Comparison of ENCODE assay signal across 25 cellular contexts in genomic region chr4:23085249-23085568, GRCh38.
"Had no signal": no experiment of that assay in that cellular context is flagged by ENCODE, and none has a peak within 500 bp of the region (broad histone marks: within the 10 kb centered on the region; RNA-seq: fewer than 3 reads in every experiment).

No MANE protein-coding gene starts in this region.

- H3K36me3 Mint-ChIP-seq: natural killer cell, neural progenitor cell had no signal

- FAIRE-seq: pancreas, small intestine had no signal

- H3K27me3 Mint-ChIP-seq: naive thymus-derived CD8-positive, alpha-beta T cell; natural killer cell treated with Interleukin-12 subunit alpha and Interleukin-12 subunit beta and Interleukin-15 and Interleukin-18, amount 100 ng/mL, for 72 hours; progenitor cell of endocrine pancreas had no signal

- H3K4me1 Mint-ChIP-seq: naive thymus-derived CD8-positive, alpha-beta T cell; natural killer cell; nephron; nephron progenitor cell; neural crest cell had no signal

- H3K4me3 Mint-ChIP-seq: naive thymus-derived CD8-positive, alpha-beta T cell; natural killer cell; natural killer cell treated with Interleukin-12 subunit alpha and Interleukin-12 subunit beta and Interleukin-15 and Interleukin-18, amount 100 ng/mL, for 72 hours; nephron; nephron progenitor cell; neural crest cell; neural progenitor cell had no signal

- H3K27ac Mint-ChIP-seq: naive thymus-derived CD8-positive, alpha-beta T cell; natural killer cell; natural killer cell treated with Interleukin-12 subunit alpha and Interleukin-12 subunit beta and Interleukin-15 and Interleukin-18, amount 100 ng/mL, for 72 hours; nephron progenitor cell; neural progenitor cell; progenitor cell of endocrine pancreas had no signal

- ATAC-seq: naive thymus-derived CD8-positive, alpha-beta T cell; natural killer cell; natural killer cell treated with Interleukin-12 subunit alpha and Interleukin-12 subunit beta and Interleukin-15 and Interleukin-18, amount 100 ng/mL, for 72 hours; pancreas; psoas muscle; right cardiac atrium; right lobe of liver; sciatic nerve had no signal

- DNase-seq: naive thymus-derived CD8-positive, alpha-beta T cell; natural killer cell; nephron progenitor cell; nucleus accumbens; occipital lobe; ovary; pancreas; posterior cingulate gyrus; psoas muscle; retina; right cardiac atrium; right lobe of liver; sigmoid colon; small intestine; spleen; stimulated activated CD4-positive, alpha-beta T cell treated with anti-CD3 and anti-CD28 coated beads, Interleukin-12 subunit alpha, Interleukin-12 subunit beta, amount 100 ng/mL, for 4 hours; stimulated activated CD4-positive, alpha-beta T cell treated with anti-CD3 and anti-CD28 coated beads, Interleukin-15, amount 100 ng/mL, for 24 hours; stimulated activated CD4-positive, alpha-beta T cell treated with anti-CD3 and anti-CD28 coated beads, Interleukin-1b, Interleukin-23, amount 100 ng/mL, for 48 hours; stimulated activated CD4-positive, alpha-beta T cell treated with anti-CD3 and anti-CD28 coated beads, Interleukin-2, amount 100 ng/mL, for 24 hours had no signal
